In genomic region chr4:83484500-83485431, GRCh38 we compare ENCODE assay signal across 8 cellular contexts. TPM values are rescaled to one million over a fixed set of nuclear protein-coding genes. Genes with fewer than 3 reads are reported as not detected.
DNase-seq lines count a peak whose midpoint lies in the region; ATAC-seq and TF ChIP-seq lines count a peak whose summit lies in the region.

Gene ABRAXAS1 (minus strand): TSS chr4:83485100. CDS start chr4:83485072, 28 bp downstream.

- H3K27ac Mint-ChIP-seq in T-cell: peak within 1 kb of the TSS; percentile 98 to 99
- H3K27ac Mint-ChIP-seq in progenitor cell of endocrine pancreas: peak within 1 kb of the TSS; percentile 92

- peak within 1 kb of the TSS; percentile 86 for H3K27ac ChIP-seq in upper lobe of right lung

- no peaks in the 10 kb centered on the region for H3K9me3 Mint-ChIP-seq in T-cell
- no peaks in the 10 kb centered on the region for H3K9me3 Mint-ChIP-seq in progenitor cell of endocrine pancreas (ENCODE audit: low read depth)

- intact Hi-C loops in left cardiac atrium (cut with DNase I) (no loop called here), upper lobe of right lung (cut with DNase I) (no loop called here)

- no peaks in the 10 kb centered on the region for H3K9me3 ChIP-seq in upper lobe of right lung

- H3K27me3 ChIP-seq in upper lobe of right lung: no peaks in the 10 kb centered on the region

- CTCF ChIA-PET in T-cell (lab: Charles Lee): interaction anchor here (0.6 to 2.5 kb wide), 8 partner anchors 25 to 1200 kb away, joined by 3 to 8 read pairs (median 3); partner anchors contain the start of genes HELQ (in 1 of the 2) and MRPS18C (in 1 of the 2)

- DNase-seq in GM13977 (ENCODE audit: low spot score): peak; percentile 99
- peak; percentile 86 for DNase-seq in NCI-H146 (lab: John Stamatoyannopoulos, UW)
- DNase-seq in T-cell: peak; percentile 87 to 97 (median 93)
- DNase-seq in amniotic stem cell (lab: John Stamatoyannopoulos, UW): peak; percentile 89
- peak; percentile 94 for DNase-seq in left cardiac atrium
- peak; percentile 90 for DNase-seq in progenitor cell of endocrine pancreas (ENCODE audit: low spot score, unreplicated experiment)
- peak; percentile 97 for DNase-seq in upper lobe of right lung

- H3K4me3 Mint-ChIP-seq in T-cell (peak within 1 kb of the TSS; percentile 98 to 100 (median 99)), progenitor cell of endocrine pancreas (ENCODE audit: low read depth) (peak within 1 kb of the TSS; percentile 95)

- H3K36me3 Mint-ChIP-seq in T-cell (peaks cover 4% of the 10 kb centered on the region), progenitor cell of endocrine pancreas (ENCODE audit: insufficient read depth) (peaks cover 2% of the 10 kb centered on the region)

- TF ChIP-seq CTCF in GM13977 (IDR thresholded peaks at IDR 0.05; ENCODE audit: extremely low read depth, insufficient read depth, missing control alignments) (no peak), progenitor cell of endocrine pancreas (IDR thresholded peaks at IDR 0.05; ENCODE audit: unreplicated experiment) (no peak), upper lobe of right lung (IDR thresholded peaks at IDR 0.05) (no peak)

- H3K4me1 ChIP-seq in upper lobe of right lung: peaks cover 8% of the 10 kb centered on the region

- POLR2A ChIA-PET in T-cell (lab: Charles Lee): interaction anchor here (0.6 to 1.5 kb wide), 8 partner anchors 28 to 1161 kb away, joined by 3 to 6 read pairs (median 4); partner anchors contain the start of genes COPS4 (in 1 of the 2), HELQ (in 1 of the 2), HPSE (in 1 of the 2) and MRPS18C (in 1 of the 2)

- peaks cover 30 to 36% (median 35%) of the 10 kb centered on the region in 3 donors for H3K4me1 Mint-ChIP-seq in T-cell
- peaks cover 8% of the 10 kb centered on the region for H3K4me1 Mint-ChIP-seq in progenitor cell of endocrine pancreas (ENCODE audit: low read depth)

- in situ Hi-C loops in GM13977 (cut with MboI; ENCODE audit: low pct_unique_long_range_greater_than_20kb, low sequenced_read_pairs, unreplicated experiment): no loop called here

- H3K27me3 Mint-ChIP-seq in T-cell (no peaks in the 10 kb centered on the region), progenitor cell of endocrine pancreas (no peaks in the 10 kb centered on the region)

- peak within 1 kb of the TSS; percentile 85 for H3K4me3 ChIP-seq in upper lobe of right lung

- H3K36me3 ChIP-seq in upper lobe of right lung: peaks cover 3% of the 10 kb centered on the region

- ATAC-seq in HG02870 (IDR thresholded peaks at IDR 0.05; ENCODE audit: unreplicated experiment) (peak; percentile 94), T-cell (replicated peaks in 1 of 4) (peak; percentile 91 to 98 (median 94)), left cardiac atrium (peak; percentile 100), upper lobe of right lung (peak; percentile 100)

RNA-seq across cellular contexts. Expression of gene ABRAXAS1, which starts in this region (rescaled TPM):
- total RNA-seq in T-cell (10 to 100 TPM; 18.8 to 41.7 (median 28.6) TPM), left cardiac atrium (1 to 10 TPM; 6.1 to 6.3 TPM), progenitor cell of endocrine pancreas (26.9 and 27.2 TPM in 2 replicates), upper lobe of right lung (12.0 TPM)

Comparison
In these comparisons a context has a peak if more than half of its experiments do, and no peak if none do; other contexts are left out.
1. Peak in every context shown above with its lines: DNase-seq, ATAC-seq, H3K4me3 ChIP-seq and H3K27ac ChIP-seq.